ENCODE assay signal across 21 cellular contexts in the genomic region with DNA sequence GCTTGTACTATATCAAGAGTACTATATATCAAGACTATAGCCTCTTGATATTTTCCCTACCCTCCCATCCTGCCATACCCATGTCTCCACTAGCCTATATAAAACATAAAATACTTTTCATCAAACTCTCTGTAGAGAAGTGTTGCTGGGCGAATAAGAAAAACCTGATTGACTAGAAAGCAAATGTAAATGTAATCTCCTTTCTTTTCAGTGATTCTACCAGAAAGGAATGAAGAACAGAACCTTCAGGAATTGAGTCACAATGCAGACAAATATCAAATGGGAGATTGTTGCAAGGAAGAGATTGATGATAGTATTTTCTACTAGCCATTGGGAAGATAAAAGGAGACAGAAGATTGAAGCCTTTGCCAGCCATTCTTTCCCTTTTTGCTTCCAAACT.
A peak's percentile ranks its signal among the peaks of the same experiment; 100 is the strongest.
DNase-seq lines count a peak whose midpoint lies in the region; ATAC-seq and TF ChIP-seq lines count a peak whose summit lies in the region.
"Had no signal": no experiment of that assay in that cellular context is flagged by ENCODE, and none has a peak within 500 bp of the region (broad histone marks: within the 10 kb centered on the region; RNA-seq: fewer than 3 reads in every experiment).

No MANE protein-coding gene starts in this region.

- intact Hi-C loops in mammary epithelial cell (cut with micrococcal nuclease), result no loop called here
- intact Hi-C loops in breast epithelium (cut with DNase I; ENCODE audit: low total_unique reads), result no loop called here

- WGBS in mammary epithelial cell (ENCODE audit: low coverage, missing lambda C conversion rate), result 94% methylated on average over 1 of the region's 1 CpG

- H3K36me3 Mint-ChIP-seq in WTC11, result no peaks in the 10 kb centered on the region

- peak overlapping the region; percentile 38; the same call in 1 of the 2 replicates for H3K27ac Mint-ChIP-seq in WTC11
- H3K27ac Mint-ChIP-seq: activated CD8-positive, alpha-beta T cell treated with anti-CD3 and anti-CD28 coated beads, Interleukin-2, amount 10 ng/mL, durations not matched to agents 7 days and 5 days; activated naive CD4-positive, alpha-beta T cell treated with anti-CD3 and anti-CD28 coated beads, Interleukin-2, amount 10 ng/mL, durations not matched to agents 7 days and 5 days had no signal

- H3K27ac ChIP-seq in mammary epithelial cell (ENCODE audit: insufficient read depth, low read depth, low read length), result no peak overlapping the region
- H3K27ac ChIP-seq in breast epithelium, result no peak overlapping the region
- H3K27ac ChIP-seq: A549, heart right ventricle had no signal

- peaks cover 2% of the 10 kb centered on the region for H3K79me2 ChIP-seq in mammary epithelial cell (ENCODE audit: insufficient read depth, low read length)

- TF ChIP-seq CTCF in mammary epithelial cell (conservative IDR thresholded peaks at IDR 0.05 in 1 of 2, IDR thresholded peaks at IDR 0.05 in 1 of 2; ENCODE audit: extremely low read depth in 1 of 2, insufficient read depth in 1 of 2, low read depth in 1 of 2, low read length in 2 of 2) (no peak), breast epithelium (IDR thresholded peaks at IDR 0.05) (no peak), WTC11 (IDR thresholded peaks at IDR 0.05) (no peak)

- ATAC-seq in WTC11 (no peak), GM21786 (IDR thresholded peaks at IDR 0.05; ENCODE audit: unreplicated experiment) (no peak)
- ATAC-seq: A549; activated CD4-positive, CD25-positive, alpha-beta regulatory T cell treated with anti-CD3 and anti-CD28 coated beads, Interleukin-2, amount 50 U/mL, for 24 hours; activated CD8-positive, alpha-beta T cell treated with anti-CD3 and anti-CD28 coated beads, Interleukin-2, amount 10 ng/mL, durations not matched to agents 7 days and 5 days; heart right ventricle had no signal

- H3K4me2 ChIP-seq in mammary epithelial cell (ENCODE audit: insufficient read depth, low read depth, low read length), result no peak overlapping the region
- H3K4me2 ChIP-seq: A549 had no signal

- no peak for TF ChIP-seq POLR2A in breast epithelium (IDR thresholded peaks at IDR 0.05)

- H3K4me3 ChIP-seq in mammary epithelial cell (replicated peaks in 1 of 3; ENCODE audit: insufficient read depth in 1 of 3, low read depth in 2 of 3, low read length in 3 of 3) (no peak overlapping the region), breast epithelium (no peak overlapping the region)
- H3K4me3 ChIP-seq: A549, heart right ventricle had no signal

- no peaks in the 10 kb centered on the region for H3K9me3 Mint-ChIP-seq in WTC11
- H3K9me3 Mint-ChIP-seq: activated naive CD4-positive, alpha-beta T cell treated with anti-CD3 and anti-CD28 coated beads, Interleukin-2, amount 10 ng/mL, durations not matched to agents 7 days and 5 days had no signal

- H3K9me3 ChIP-seq in mammary epithelial cell (replicated peaks; ENCODE audit: insufficient read depth, low read length), result peaks cover 3% of the 10 kb centered on the region
- no peaks in the 10 kb centered on the region for H3K9me3 ChIP-seq in breast epithelium

- dilution Hi-C loops in mammary epithelial cell (cut with HindIII; ENCODE audit: low sequenced_read_pairs), result no loop called here

- H3K27me3 Mint-ChIP-seq in WTC11 (ENCODE audit: low read depth), result no peaks in the 10 kb centered on the region
- H3K27me3 Mint-ChIP-seq: activated naive CD4-positive, alpha-beta T cell treated with anti-CD3 and anti-CD28 coated beads, Interleukin-2, amount 10 ng/mL, durations not matched to agents 7 days and 5 days had no signal

- no peak overlapping the region for H2AFZ ChIP-seq in mammary epithelial cell (ENCODE audit: low read depth, low read length)

- H3K4me1 Mint-ChIP-seq in WTC11, result peaks cover 29% of the 10 kb centered on the region

- H3K4me1 ChIP-seq in mammary epithelial cell (ENCODE audit: insufficient read depth, low read length) (peaks cover 3% of the 10 kb centered on the region), breast epithelium (no peaks in the 10 kb centered on the region)
- H3K4me1 ChIP-seq: A549 had no signal

- H3K36me3 ChIP-seq in mammary epithelial cell (ENCODE audit: insufficient read depth, low read length) (peaks cover 2% of the 10 kb centered on the region), breast epithelium (no peaks in the 10 kb centered on the region)

- in situ Hi-C loops in mammary epithelial cell (cut with MboI; ENCODE audit: low sequenced_read_pairs in 2 of 2), result no loop called here

- POLR2A ChIA-PET in WTC11 (lab: Charles Lee), result no interaction called here

- CTCF ChIA-PET in mammary epithelial cell (lab: Charles Lee; ENCODE audit: low non-redundant PET) (no interaction called here), WTC11 (lab: Charles Lee) (no interaction called here)

- no peaks in the 10 kb centered on the region for H3K27me3 ChIP-seq in mammary epithelial cell (ENCODE audit: insufficient read depth, low read length)
- no peaks in the 10 kb centered on the region for H3K27me3 ChIP-seq in breast epithelium
- H3K27me3 ChIP-seq: heart right ventricle had no signal

- DNase-seq in mammary epithelial cell (peak; percentile 57), breast epithelium (ENCODE audit: low spot score in 2 of 2) (no peak), WTC11 (ENCODE audit: low spot score) (no peak), kidney glomerular epithelial cell (lab: John Stamatoyannopoulos, UW) (peak; percentile 8), MV-4-11 (lab: John Stamatoyannopoulos, UW) (no peak), NCI-H2227 treated with DMSO at 0.1 percent for 48 hours (lab: John Stamatoyannopoulos, UW) (no peak)
- no peak for DNase-seq in activated T-cell treated with anti-CD3 and anti-CD28 coated beads, Interleukin-2, amount 50 U/mL, for 1 hour
- DNase-seq: activated CD8-positive, alpha-beta T cell treated with anti-CD3 and anti-CD28 coated beads, Interleukin-2, amount 10 ng/mL, durations not matched to agents 7 days and 5 days; activated naive CD4-positive, alpha-beta T cell treated with anti-CD3 and anti-CD28 coated beads, Interleukin-2, amount 10 ng/mL, durations not matched to agents 7 days and 5 days; activated T-cell treated with anti-CD3 and anti-CD28 coated beads, Interleukin-2, amount 50 U/mL, for 48 hours; heart right ventricle; KBM-7; NCI-H2171 treated with DMSO at 0.1 percent for 48 hours; NCI-H82; nucleus accumbens; retina; stimulated activated CD4-positive, alpha-beta T cell treated with anti-CD3 and anti-CD28 coated beads, Interleukin-12 subunit alpha, Interleukin-12 subunit beta, amount 100 ng/mL, for 4 hours; T1000 had no signal

- no peaks in the 10 kb centered on the region for H4K20me1 ChIP-seq in mammary epithelial cell (ENCODE audit: insufficient read depth, low read length)

- BruUV-seq in mammary epithelial cell (replicated peaks; lab: Mats Ljungman, UMichigan), result no TSS peak

- H3K4me3 Mint-ChIP-seq in WTC11, result no peak overlapping the region
- H3K4me3 Mint-ChIP-seq: activated CD8-positive, alpha-beta T cell treated with anti-CD3 and anti-CD28 coated beads, Interleukin-2, amount 10 ng/mL, durations not matched to agents 7 days and 5 days; activated naive CD4-positive, alpha-beta T cell treated with anti-CD3 and anti-CD28 coated beads, Interleukin-2, amount 10 ng/mL, durations not matched to agents 7 days and 5 days had no signal

- no peak overlapping the region for H3K9ac ChIP-seq in mammary epithelial cell (ENCODE audit: insufficient read depth, low read length)

TF ChIP-seq in WTC11, 78 proteins besides CTCF, POLR2A, EP300 and RAD21:
- TF ChIP-seq, protein P1, sequence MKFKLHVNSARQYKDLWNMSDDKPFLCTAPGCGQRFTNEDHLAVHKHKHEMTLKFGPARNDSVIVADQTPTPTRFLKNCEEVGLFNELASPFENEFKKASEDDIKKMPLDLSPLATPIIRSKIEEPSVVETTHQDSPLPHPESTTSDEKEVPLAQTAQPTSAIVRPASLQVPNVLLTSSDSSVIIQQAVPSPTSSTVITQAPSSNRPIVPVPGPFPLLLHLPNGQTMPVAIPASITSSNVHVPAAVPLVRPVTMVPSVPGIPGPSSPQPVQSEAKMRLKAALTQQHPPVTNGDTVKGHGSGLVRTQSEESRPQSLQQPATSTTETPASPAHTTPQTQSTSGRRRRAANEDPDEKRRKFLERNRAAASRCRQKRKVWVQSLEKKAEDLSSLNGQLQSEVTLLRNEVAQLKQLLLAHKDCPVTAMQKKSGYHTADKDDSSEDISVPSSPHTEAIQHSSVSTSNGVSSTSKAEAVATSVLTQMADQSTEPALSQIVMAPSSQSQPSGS (CRISPR knock-in tag; IDR thresholded peaks at IDR 0.05; ENCODE audit: borderline replicate concordance, low read depth), result no peak
- TF ChIP-seq CBFB (CRISPR knock-in tag; IDR thresholded peaks at IDR 0.05; ENCODE audit: low read depth), result no peak
- no peak for TF ChIP-seq ZNF416 (CRISPR knock-in tag; IDR thresholded peaks at IDR 0.05)
- TF ChIP-seq NR1H2 (CRISPR knock-in tag; IDR thresholded peaks at IDR 0.05), result no peak
- no peak for TF ChIP-seq FOXJ3 (CRISPR knock-in tag; IDR thresholded peaks at IDR 0.05; ENCODE audit: borderline replicate concordance)
- TF ChIP-seq, protein P2, sequence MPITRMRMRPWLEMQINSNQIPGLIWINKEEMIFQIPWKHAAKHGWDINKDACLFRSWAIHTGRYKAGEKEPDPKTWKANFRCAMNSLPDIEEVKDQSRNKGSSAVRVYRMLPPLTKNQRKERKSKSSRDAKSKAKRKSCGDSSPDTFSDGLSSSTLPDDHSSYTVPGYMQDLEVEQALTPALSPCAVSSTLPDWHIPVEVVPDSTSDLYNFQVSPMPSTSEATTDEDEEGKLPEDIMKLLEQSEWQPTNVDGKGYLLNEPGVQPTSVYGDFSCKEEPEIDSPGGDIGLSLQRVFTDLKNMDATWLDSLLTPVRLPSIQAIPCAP (CRISPR knock-in tag; IDR thresholded peaks at IDR 0.05), result no peak

Comparison
In these comparisons a context has a peak if more than half of its experiments do, and no peak if none do; other contexts are left out.
1. DNase-seq: peak in mammary epithelial cell (single experiment) and kidney glomerular epithelial cell (single experiment); none in breast epithelium (0 of 2), WTC11 (single experiment), MV-4-11 (single experiment), NCI-H2227 treated with DMSO at 0.1 percent for 48 hours (single experiment) and activated T-cell treated with anti-CD3 and anti-CD28 coated beads, Interleukin-2, amount 50 U/mL, for 1 hour (single experiment).